ENCODE assay signal across 2 cellular contexts in the genomic region with DNA sequence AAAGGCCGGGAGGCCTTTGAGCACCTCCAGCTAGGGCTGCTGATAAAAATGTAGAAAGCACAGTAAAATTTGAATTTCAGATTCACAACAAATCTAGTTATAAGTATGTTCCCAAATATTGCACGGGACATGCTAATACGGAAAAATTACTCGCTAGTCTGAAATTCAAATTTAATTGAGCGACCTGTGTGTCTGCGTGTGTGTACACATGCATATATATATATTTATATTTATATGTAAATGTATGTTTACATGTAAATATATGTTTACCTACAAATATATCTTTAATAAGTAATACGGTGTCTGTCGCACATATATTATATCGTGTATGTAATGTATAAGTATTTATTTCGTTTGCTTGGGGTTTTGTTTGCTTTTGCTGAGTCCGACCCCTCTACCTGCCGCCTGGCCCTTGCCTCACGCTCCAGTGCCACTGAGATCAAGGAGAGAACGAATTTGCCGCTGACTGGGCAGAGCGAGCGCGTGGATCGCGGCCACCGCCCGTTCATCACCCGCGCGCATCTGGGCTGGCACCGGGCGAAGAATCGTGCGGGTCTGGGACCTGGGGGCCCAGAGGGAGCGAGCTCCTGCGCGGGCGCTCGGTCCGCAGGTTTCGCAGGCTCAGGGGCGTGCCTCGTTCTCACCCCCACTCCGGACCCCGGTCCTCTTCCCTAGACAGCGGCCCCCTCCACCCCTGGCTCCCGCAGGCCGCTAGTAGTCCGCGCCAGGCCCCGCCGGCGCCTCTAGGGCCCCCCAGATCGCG.
TF ChIP-seq lines count a peak whose summit lies in the region.

No MANE protein-coding gene starts in this region.

TF ChIP-seq in endothelial cell of umbilical vein, 7 proteins besides CTCF, POLR2A, EP300 and RAD21:
- no peak for TF ChIP-seq EZH2 (IDR thresholded peaks at IDR 0.05; ENCODE audit: borderline replicate concordance, low read depth, low read length, severe bottlenecking)
- TF ChIP-seq, protein P1, sequence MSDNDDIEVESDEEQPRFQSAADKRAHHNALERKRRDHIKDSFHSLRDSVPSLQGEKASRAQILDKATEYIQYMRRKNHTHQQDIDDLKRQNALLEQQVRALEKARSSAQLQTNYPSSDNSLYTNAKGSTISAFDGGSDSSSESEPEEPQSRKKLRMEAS (IDR thresholded peaks at IDR 0.05; ENCODE audit: insufficient read depth, insufficient read length), result no peak
- TF ChIP-seq MYC (IDR thresholded peaks at IDR 0.05; ENCODE audit: low read depth, low read length), result no peak
TF ChIP-seq in endothelial cell of umbilical vein: peak in this region for 0.

TF ChIP-seq in GM12891, 5 proteins besides CTCF, POLR2A, EP300 and RAD21:
- no peak for TF ChIP-seq PAX5 (IDR thresholded peaks at IDR 0.05; ENCODE audit: insufficient read depth, low read length, severe bottlenecking)
- TF ChIP-seq TAF1 (IDR thresholded peaks at IDR 0.05; ENCODE audit: low read depth, low read length), result no peak
- TF ChIP-seq POU2F2 (IDR thresholded peaks at IDR 0.05; ENCODE audit: low read depth, low read length), result no peak
- no peak for TF ChIP-seq SPI1 (IDR thresholded peaks at IDR 0.05; ENCODE audit: low read depth, low read length)
- TF ChIP-seq POLR2AphosphoS5 (IDR thresholded peaks at IDR 0.05; ENCODE audit: low read depth, low read length), result no peak
